ENCODE assay signal across 2 cellular contexts in genomic region chr9:90074319-90074962, GRCh38.
TF ChIP-seq lines count a peak whose summit lies in the region.

No MANE protein-coding gene starts in this region.

TF ChIP-seq in GM23338, 12 proteins besides CTCF, POLR2A, EP300 and RAD21 (continued from another document):
- TF ChIP-seq ETS1 (IDR thresholded peaks at IDR 0.05): no peak
- TF ChIP-seq STAT1 (IDR thresholded peaks at IDR 0.05; ENCODE audit: unreplicated experiment): no peak
- no peak for TF ChIP-seq EZH2phosphoT487 (IDR thresholded peaks at IDR 0.05; ENCODE audit: unreplicated experiment)
- no peak for TF ChIP-seq ZNF462 (CRISPR knock-in tag; IDR thresholded peaks at IDR 0.05)
- TF ChIP-seq CREB1 (CRISPR knock-in tag; IDR thresholded peaks at IDR 0.05; ENCODE audit: low read depth): no peak
- TF ChIP-seq ZNF114 (CRISPR knock-in tag; IDR thresholded peaks at IDR 0.05): no peak
- TF ChIP-seq JUNB (IDR thresholded peaks at IDR 0.05; ENCODE audit: unreplicated experiment): no peak
- TF ChIP-seq REST (IDR thresholded peaks at IDR 0.05; ENCODE audit: unreplicated experiment): no peak
- TF ChIP-seq POLR2AphosphoS5 (IDR thresholded peaks at IDR 0.05; ENCODE audit: low read depth): no peak
- TF ChIP-seq ZNF331 (CRISPR knock-in tag; IDR thresholded peaks at IDR 0.05; ENCODE audit: low read depth): no peak
- TF ChIP-seq EZH2 (IDR thresholded peaks at IDR 0.05; ENCODE audit: low read depth, unreplicated experiment): no peak

TF ChIP-seq in GM12878, 131 proteins besides CTCF, POLR2A, EP300 and RAD21:
- TF ChIP-seq IRF5 (IDR thresholded peaks at IDR 0.05; ENCODE audit: borderline replicate concordance) (no peak), EGR1 (IDR thresholded peaks at IDR 0.05; ENCODE audit: borderline replicate concordance in 1 of 2, low read depth in 2 of 2, low read length in 2 of 2) (no peak), JUNB (IDR thresholded peaks at IDR 0.05) (0 out of 2 replicates have a peak, but pooled peaks have one; percentile 19), SMAD1 (IDR thresholded peaks at IDR 0.05; ENCODE audit: low read depth, partially characterized antibody) (no peak)
